2 cellular contexts compared by ENCODE assay signal in genomic region chr4:182015893-182016292, GRCh38.
TF ChIP-seq lines count a peak whose summit lies in the region.

No MANE protein-coding gene starts in this region.

TF ChIP-seq in SK-N-SH treated with all-trans-retinoic acid at 6 μM for 48 hours, 23 proteins besides CTCF, POLR2A, EP300 and RAD21 (continued from another document):
- TF ChIP-seq CSRNP3 (CRISPR knock-in tag; IDR thresholded peaks at IDR 0.05) (no peak), ISL1 (CRISPR knock-in tag; IDR thresholded peaks at IDR 0.05) (peak; percentile 51; the same call in 1 of the 2 replicates), POU6F1 (CRISPR knock-in tag; IDR thresholded peaks at IDR 0.05; ENCODE audit: borderline replicate concordance, low read depth) (no peak), BACH2 (CRISPR knock-in tag; IDR thresholded peaks at IDR 0.05; ENCODE audit: borderline replicate concordance) (no peak), CREB5 (CRISPR knock-in tag; IDR thresholded peaks at IDR 0.05; ENCODE audit: low read depth) (peak; percentile 53; the same call in 1 of the 2 replicates), RARB (CRISPR knock-in tag; IDR thresholded peaks at IDR 0.05) (no peak)

TF ChIP-seq in SK-N-SH, 30 proteins besides CTCF, POLR2A, EP300 and RAD21 (continued from another document):
- TF ChIP-seq ZBTB33 (IDR thresholded peaks at IDR 0.05; ENCODE audit: borderline replicate concordance, low read depth) (no peak), GATA2 (CRISPR knock-in tag; IDR thresholded peaks at IDR 0.05) (no peak), TCF12 (IDR thresholded peaks at IDR 0.05) (no peak), SIN3A (IDR thresholded peaks at IDR 0.05; ENCODE audit: borderline replicate concordance, low read depth, low read length) (no peak), MAX (IDR thresholded peaks at IDR 0.05; ENCODE audit: low read depth) (no peak), NFIC (IDR thresholded peaks at IDR 0.05; ENCODE audit: borderline replicate concordance) (no peak), CHD2 (IDR thresholded peaks at IDR 0.05; ENCODE audit: low read length, partially characterized antibody) (no peak), MXI1 (IDR thresholded peaks at IDR 0.05; ENCODE audit: low read depth, low read length) (no peak), USF2 (IDR thresholded peaks at IDR 0.05; ENCODE audit: borderline replicate concordance, low read depth, low read length) (no peak), FOXM1 (IDR thresholded peaks at IDR 0.05; ENCODE audit: low read depth) (no peak), RFX5 (IDR thresholded peaks at IDR 0.05; ENCODE audit: low read length) (no peak), NRF1 (IDR thresholded peaks at IDR 0.05; ENCODE audit: low read depth, low read length) (no peak), YY1 (IDR thresholded peaks at IDR 0.05; ENCODE audit: low read depth) (no peak), SMC3 (IDR thresholded peaks at IDR 0.05; ENCODE audit: low read depth, low read length) (no peak)
